In genomic region chr17:57271821-57272220, GRCh38 we compare ENCODE assay signal across 17 cellular contexts. TPM values are rescaled to one million over a fixed set of nuclear protein-coding genes. Genes with fewer than 3 reads are reported as not detected.
A peak's percentile ranks its signal among the peaks of the same experiment; 100 is the strongest.
DNase-seq lines count a peak whose midpoint lies in the region; ATAC-seq and TF ChIP-seq lines count a peak whose summit lies in the region.
"Had no signal": no experiment of that assay in that cellular context is flagged by ENCODE, and none has a peak within 500 bp of the region (broad histone marks: within the 10 kb centered on the region; RNA-seq: fewer than 3 reads in every experiment).

No MANE protein-coding gene starts in this region.

- CTCF ChIA-PET in activated CD4-positive, alpha-beta T cell treated with anti-CD3 and anti-CD28 coated beads, Interleukin-2, amount 10 ng/mL, durations not matched to agents 7 days and 5 days (lab: Charles Lee) = interaction anchor here (0.9 kb wide), 1 partner anchor 21 kb away, joined by 3 read pairs; no protein-coding TSS in a partner anchor

- TF ChIP-seq CTCF in gastrocnemius medialis (IDR thresholded peaks at IDR 0.05 in 4 of 5, conservative IDR thresholded peaks at IDR 0.05 in 1 of 5) = no peak

- H3K9me3 ChIP-seq in neuronal stem cell (replicated peaks in 1 of 2; ENCODE audit: control insufficient read depth in 2 of 2, insufficient read depth in 1 of 2, low read depth in 1 of 2, low read length in 2 of 2) (peaks cover 0 to 3% of the 10 kb centered on the region in 2 donors), gastrocnemius medialis (no peaks in the 10 kb centered on the region)
- H3K9me3 ChIP-seq: BLaER1 had no signal

- no peak overlapping the region for H2AK5ac ChIP-seq in neuronal stem cell (ENCODE audit: low read depth, low read length)

- no peak overlapping the region for H3K23ac ChIP-seq in neuronal stem cell (ENCODE audit: low read depth, low read length, poor library complexity)

- H3K27ac Mint-ChIP-seq in activated CD4-positive, alpha-beta T cell treated with anti-CD3 and anti-CD28 coated beads, Interleukin-2, amount 10 ng/mL, durations not matched to agents 7 days and 5 days = peak overlapping the region; percentile 4
- H3K27ac Mint-ChIP-seq: IgD-negative memory B cell had no signal

- H2BK120ac ChIP-seq in neuronal stem cell (ENCODE audit: low read depth, low read length) = no peak overlapping the region

- no peak overlapping the region for H3K9ac ChIP-seq in neuronal stem cell (ENCODE audit: low read depth, low read length, poor library complexity)
- H3K9ac ChIP-seq: BLaER1 had no signal

- no peak overlapping the region for H3K4me3 Mint-ChIP-seq in activated CD4-positive, alpha-beta T cell treated with anti-CD3 and anti-CD28 coated beads, Interleukin-2, amount 10 ng/mL, durations not matched to agents 7 days and 5 days
- H3K4me3 Mint-ChIP-seq: IgD-negative memory B cell had no signal

- H2BK15ac ChIP-seq in neuronal stem cell (ENCODE audit: low read length) = no peak overlapping the region

- H3K9me3 Mint-ChIP-seq in activated CD4-positive, alpha-beta T cell treated with anti-CD3 and anti-CD28 coated beads, Interleukin-2, amount 10 ng/mL, durations not matched to agents 7 days and 5 days = no peaks in the 10 kb centered on the region
- H3K9me3 Mint-ChIP-seq: CD8-positive, alpha-beta memory T cell; IgD-negative memory B cell had no signal

- ATAC-seq in HG02884 (IDR thresholded peaks at IDR 0.05; ENCODE audit: unreplicated experiment) (no peak), gastrocnemius medialis (no peak), left ventricle myocardium superior (no peak)
- ATAC-seq: PC-3 had no signal

- POLR2A ChIA-PET in activated CD4-positive, alpha-beta T cell treated with anti-CD3 and anti-CD28 coated beads, Interleukin-2, amount 10 ng/mL, durations not matched to agents 7 days and 5 days (lab: Charles Lee) = no interaction called here

- no peak overlapping the region for H2BK5ac ChIP-seq in neuronal stem cell (ENCODE audit: low read length)

- H3K4me1 ChIP-seq in neuronal stem cell (ENCODE audit: control insufficient read depth in 2 of 2, insufficient read depth in 1 of 2, low read depth in 1 of 2, low read length in 2 of 2) = peaks cover 32% of the 10 kb centered on the region in 2 donors
- peaks cover 37 to 43% of the 10 kb centered on the region in 2 donors for H3K4me1 ChIP-seq in gastrocnemius medialis

- H3K14ac ChIP-seq in neuronal stem cell (ENCODE audit: low read length) = no peak overlapping the region

- H3K4me2 ChIP-seq in neuronal stem cell (ENCODE audit: insufficient read depth, low read length, poor library complexity, severe bottlenecking) = no peak overlapping the region
- H3K4me2 ChIP-seq: BLaER1 had no signal

- H3K4ac ChIP-seq in neuronal stem cell (ENCODE audit: low read length) = no peak overlapping the region

- no peak overlapping the region for H2AFZ ChIP-seq in neuronal stem cell (ENCODE audit: low read length)

- H3K4me3 ChIP-seq in neuronal stem cell (ENCODE audit: low read length in 2 of 2) (no peak overlapping the region), gastrocnemius medialis (no peak overlapping the region)
- H3K4me3 ChIP-seq: BLaER1 had no signal

- no peak for DNase-seq in activated CD4-positive, alpha-beta T cell treated with anti-CD3 and anti-CD28 coated beads, Interleukin-2, amount 10 ng/mL, durations not matched to agents 7 days and 5 days
- DNase-seq in activated CD4-positive, alpha-beta T cell treated with anti-CD3 and anti-CD28 coated beads for 4 hours = no peak
- DNase-seq in globus pallidus (ENCODE audit: low spot score) (peak; percentile 67), neuronal stem cell (ENCODE audit: low spot score) (peak; percentile 67), gastrocnemius medialis (no peak), NOMO-1 (lab: John Stamatoyannopoulos, UW; ENCODE audit: unreplicated experiment in 2 of 2) (no peak), left ventricle myocardium superior (no peak)
- DNase-seq: CD8-positive, alpha-beta memory T cell; NCI-H1436 treated with DMSO at 0.1 percent for 48 hours; NCI-H2081; NCI-H524; NK-92 treated with Interleukin-12 subunit alpha and Interleukin-12 subunit beta, amount 100 ng/mL, for 24 hours; PC-3 had no signal

- no peak overlapping the region for H3K18ac ChIP-seq in neuronal stem cell (ENCODE audit: low read length)

- H3K4me1 Mint-ChIP-seq in activated CD4-positive, alpha-beta T cell treated with anti-CD3 and anti-CD28 coated beads, Interleukin-2, amount 10 ng/mL, durations not matched to agents 7 days and 5 days = peaks cover 35% of the 10 kb centered on the region

- peak overlapping the region; percentile 78 for H3K27ac ChIP-seq in neuronal stem cell (replicated peaks; ENCODE audit: low read length)
- peak overlapping the region in 1 of 4 donors; percentile 28 for H3K27ac ChIP-seq in gastrocnemius medialis
- H3K27ac ChIP-seq: 22Rv1 had no signal

- TF ChIP-seq POLR2A in gastrocnemius medialis (IDR thresholded peaks at IDR 0.05) = no peak

- no peak overlapping the region for H4K91ac ChIP-seq in neuronal stem cell (ENCODE audit: low read depth, low read length, poor library complexity)

- H3K36me3 ChIP-seq in neuronal stem cell (replicated peaks in 1 of 2; ENCODE audit: control insufficient read depth in 2 of 2, insufficient read depth in 2 of 2, low read length in 2 of 2) (peaks cover 23 to 87% of the 10 kb centered on the region in 2 donors), gastrocnemius medialis (peaks cover 0 to 8% of the 10 kb centered on the region in 2 donors)

- in situ Hi-C loops in gastrocnemius medialis (cut with MboI; ENCODE audit: low sequenced_read_pairs in 4 of 4) = loop anchor here in 1 of 4 donors (25.0 kb wide), 1 partner anchor 715 kb away; the partner anchor contains the start of gene VEZF1

- H3K36me3 Mint-ChIP-seq in activated CD4-positive, alpha-beta T cell treated with anti-CD3 and anti-CD28 coated beads, Interleukin-2, amount 10 ng/mL, durations not matched to agents 7 days and 5 days (ENCODE audit: low read depth) = peaks cover 75% of the 10 kb centered on the region

- no peak overlapping the region for H4K8ac ChIP-seq in neuronal stem cell (ENCODE audit: low read depth, low read length)

- H3K27me3 ChIP-seq in neuronal stem cell (ENCODE audit: control insufficient read depth in 3 of 3, insufficient read depth in 3 of 3, low read depth in 1 of 3, low read length in 3 of 3) = no peaks in the 10 kb centered on the region
- no peaks in the 10 kb centered on the region for H3K27me3 ChIP-seq in gastrocnemius medialis
- H3K27me3 ChIP-seq: BLaER1 had no signal

- intact Hi-C loops in gastrocnemius medialis (cut with DNase I; ENCODE audit: low total_unique reads) (no loop called here), left ventricle myocardium superior (cut with micrococcal nuclease) (no loop called here)

- H3K79me1 ChIP-seq in neuronal stem cell (ENCODE audit: low read depth, low read length) = peaks cover 10% of the 10 kb centered on the region

- WGBS in neuronal stem cell (ENCODE audit: extremely low coverage in 2 of 2, insufficient read length in 2 of 2, insufficient replicate concordance in 1 of 2), 2 donors = no CpG with 5 or more reads among the region's 6 CpGs

- no peaks in the 10 kb centered on the region for H3K27me3 Mint-ChIP-seq in activated CD4-positive, alpha-beta T cell treated with anti-CD3 and anti-CD28 coated beads, Interleukin-2, amount 10 ng/mL, durations not matched to agents 7 days and 5 days
- H3K27me3 Mint-ChIP-seq: CD8-positive, alpha-beta memory T cell; IgD-negative memory B cell had no signal

- no peak overlapping the region for H2BK12ac ChIP-seq in neuronal stem cell (ENCODE audit: low read length)

RNA-seq across cellular contexts. Expression of gene MSI2, which starts 15.5 kb away (rescaled TPM):
- total RNA-seq in activated CD4-positive, alpha-beta T cell treated with anti-CD3 and anti-CD28 coated beads, Interleukin-2, amount 10 ng/mL, durations not matched to agents 7 days and 5 days = 10 to 100 TPM; 87.6 to 96.0 TPM
- polyA plus RNA-seq in neuronal stem cell (2013, experiment 1 of 2) = 56.3 TPM
- 58.0 TPM for polyA plus RNA-seq in neuronal stem cell (2013, experiment 2 of 2)
- total RNA-seq in gastrocnemius medialis (10 to 100 TPM; 33.1 to 66.2 (median 48.5) TPM), left ventricle myocardium superior (90.7 TPM)

Comparison
In these comparisons a context has a peak if more than half of its experiments do, and no peak if none do; other contexts are left out.
1. DNase-seq: peak in globus pallidus (single experiment) and neuronal stem cell (single experiment); none in activated CD4-positive, alpha-beta T cell treated with anti-CD3 and anti-CD28 coated beads, Interleukin-2, amount 10 ng/mL, durations not matched to agents 7 days and 5 days (single experiment), activated CD4-positive, alpha-beta T cell treated with anti-CD3 and anti-CD28 coated beads for 4 hours (0 of 2), gastrocnemius medialis (0 of 2), NOMO-1 (0 of 2) and left ventricle myocardium superior (single experiment).